In the genomic region with DNA sequence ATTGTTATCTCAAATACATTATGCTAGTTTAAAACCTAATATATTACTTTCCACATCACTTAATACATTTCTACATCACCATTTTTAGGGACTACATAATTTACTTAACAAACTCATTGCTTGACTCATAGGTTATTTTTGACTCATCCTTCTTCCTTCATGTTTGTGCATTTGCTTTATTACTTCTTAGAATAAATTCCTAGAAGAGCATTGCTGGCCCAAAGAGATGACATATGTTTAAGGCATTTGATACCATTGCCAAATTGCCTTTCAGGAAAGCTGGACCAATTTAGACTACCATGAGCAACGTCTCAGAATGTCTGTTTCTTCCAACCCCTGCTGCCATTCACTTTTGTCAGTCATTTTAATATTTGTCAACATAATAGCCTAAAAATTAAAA, we compare ENCODE assay signal across 1 cellular context.
TF ChIP-seq lines count a peak whose summit lies in the region.

No MANE protein-coding gene starts in this region.

TF ChIP-seq in SK-N-SH, 30 proteins besides CTCF, POLR2A, EP300 and RAD21 (continued from another document):
- TF ChIP-seq, protein P1, sequence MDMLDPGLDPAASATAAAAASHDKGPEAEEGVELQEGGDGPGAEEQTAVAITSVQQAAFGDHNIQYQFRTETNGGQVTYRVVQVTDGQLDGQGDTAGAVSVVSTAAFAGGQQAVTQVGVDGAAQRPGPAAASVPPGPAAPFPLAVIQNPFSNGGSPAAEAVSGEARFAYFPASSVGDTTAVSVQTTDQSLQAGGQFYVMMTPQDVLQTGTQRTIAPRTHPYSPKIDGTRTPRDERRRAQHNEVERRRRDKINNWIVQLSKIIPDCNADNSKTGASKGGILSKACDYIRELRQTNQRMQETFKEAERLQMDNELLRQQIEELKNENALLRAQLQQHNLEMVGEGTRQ (IDR thresholded peaks at IDR 0.05; ENCODE audit: borderline replicate concordance, low read depth, low read length) = no peak
- TF ChIP-seq, protein P2, sequence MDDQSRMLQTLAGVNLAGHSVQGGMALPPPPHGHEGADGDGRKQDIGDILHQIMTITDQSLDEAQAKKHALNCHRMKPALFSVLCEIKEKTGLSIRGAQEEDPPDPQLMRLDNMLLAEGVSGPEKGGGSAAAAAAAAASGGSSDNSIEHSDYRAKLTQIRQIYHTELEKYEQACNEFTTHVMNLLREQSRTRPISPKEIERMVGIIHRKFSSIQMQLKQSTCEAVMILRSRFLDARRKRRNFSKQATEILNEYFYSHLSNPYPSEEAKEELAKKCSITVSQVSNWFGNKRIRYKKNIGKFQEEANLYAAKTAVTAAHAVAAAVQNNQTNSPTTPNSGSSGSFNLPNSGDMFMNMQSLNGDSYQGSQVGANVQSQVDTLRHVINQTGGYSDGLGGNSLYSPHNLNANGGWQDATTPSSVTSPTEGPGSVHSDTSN (IDR thresholded peaks at IDR 0.05) = peak; percentile 23
TF ChIP-seq in SK-N-SH: peak in this region for 5.
